Comparison of ENCODE assay signal across 1 cellular context in genomic region chr5:86617756-86618577, GRCh38.
TF ChIP-seq lines count a peak whose summit lies in the region.

A gene with protein sequence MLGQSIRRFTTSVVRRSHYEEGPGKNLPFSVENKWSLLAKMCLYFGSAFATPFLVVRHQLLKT (plus strand): TSS chr5:86617941. CDS start chr5:86618056, 115 bp downstream.

TF ChIP-seq in HepG2, 621 proteins besides CTCF, POLR2A, EP300 and RAD21 (continued from another document and continues in another):
- TF ChIP-seq, protein P1, sequence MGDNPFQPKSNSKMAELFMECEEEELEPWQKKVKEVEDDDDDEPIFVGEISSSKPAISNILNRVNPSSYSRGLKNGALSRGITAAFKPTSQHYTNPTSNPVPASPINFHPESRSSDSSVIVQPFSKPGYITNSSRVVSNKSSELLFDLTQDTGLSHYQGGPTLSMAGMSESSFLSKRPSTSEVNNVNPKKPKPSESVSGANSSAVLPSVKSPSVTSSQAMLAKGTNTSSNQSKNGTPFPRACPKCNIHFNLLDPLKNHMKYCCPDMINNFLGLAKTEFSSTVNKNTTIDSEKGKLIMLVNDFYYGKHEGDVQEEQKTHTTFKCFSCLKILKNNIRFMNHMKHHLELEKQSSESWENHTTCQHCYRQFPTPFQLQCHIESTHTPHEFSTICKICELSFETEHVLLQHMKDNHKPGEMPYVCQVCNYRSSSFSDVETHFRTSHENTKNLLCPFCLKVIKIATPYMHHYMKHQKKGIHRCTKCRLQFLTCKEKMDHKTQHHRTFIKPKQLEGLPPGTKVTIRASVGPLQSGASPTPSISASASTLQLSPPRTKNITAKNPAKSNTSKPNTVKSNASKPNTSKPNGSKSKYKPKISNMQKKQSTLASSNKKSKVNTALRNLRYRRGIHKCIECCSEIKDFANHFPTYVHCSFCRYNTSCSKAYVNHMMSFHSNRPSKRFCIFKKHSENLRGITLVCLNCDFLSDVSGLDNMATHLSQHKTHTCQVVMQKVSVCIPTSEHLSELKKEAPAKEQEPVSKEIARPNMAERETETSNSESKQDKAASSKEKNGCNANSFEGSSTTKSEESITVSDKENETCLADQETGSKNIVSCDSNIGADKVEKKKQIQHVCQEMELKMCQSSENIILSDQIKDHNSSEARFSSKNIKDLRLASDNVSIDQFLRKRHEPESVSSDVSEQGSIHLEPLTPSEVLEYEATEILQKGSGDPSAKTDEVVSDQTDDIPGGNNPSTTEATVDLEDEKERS (CRISPR knock-in tag; IDR thresholded peaks at IDR 0.05) = peak; percentile 59; the same call in 1 of the 2 replicates
- TF ChIP-seq ZNF333 (CRISPR knock-in tag; IDR thresholded peaks at IDR 0.05; ENCODE audit: borderline replicate concordance) (peak; percentile 74; the same call in 1 of the 2 replicates), SRF (IDR thresholded peaks at IDR 0.05; ENCODE audit: low read depth, low read length) (0 out of 2 replicates have a peak, but pooled peaks have one; percentile 19), ETV6 (CRISPR knock-in tag; conservative IDR thresholded peaks at IDR 0.05) (no peak), ZNF672 (CRISPR knock-in tag; IDR thresholded peaks at IDR 0.05) (no peak), HNF4G (IDR thresholded peaks at IDR 0.05; ENCODE audit: borderline replicate concordance, low read depth, low read length) (no peak), HNF4G (CRISPR knock-in tag; IDR thresholded peaks at IDR 0.05; ENCODE audit: borderline replicate concordance, low read depth) (no peak), ZSCAN25 (CRISPR knock-in tag; IDR thresholded peaks at IDR 0.05) (no peak; the same call in 1 of the 2 replicates), ZNF781 (CRISPR knock-in tag; IDR thresholded peaks at IDR 0.05; ENCODE audit: borderline replicate concordance, not compliant biosample characterization) (peak; percentile 47), CEBPG (CRISPR knock-in tag; IDR thresholded peaks at IDR 0.05) (peak; percentile 29), ONECUT2 (CRISPR knock-in tag; IDR thresholded peaks at IDR 0.05) (0 out of 2 replicates have a peak, but pooled peaks have one; percentile 12), UBTF (CRISPR knock-in tag; IDR thresholded peaks at IDR 0.05) (peak; percentile 40; the same call in 1 of the 2 replicates), ZBTB20 (CRISPR knock-in tag; IDR thresholded peaks at IDR 0.05; ENCODE audit: borderline replicate concordance, low read depth) (peak; percentile 31; the same call in 1 of the 2 replicates), ZNF543 (CRISPR knock-in tag; IDR thresholded peaks at IDR 0.05) (0 out of 2 replicates have a peak, but pooled peaks have one; percentile 52), ZNF143 (CRISPR knock-in tag; IDR thresholded peaks at IDR 0.05) (peak; percentile 100), YEATS2 (CRISPR knock-in tag; IDR thresholded peaks at IDR 0.05; ENCODE audit: borderline replicate concordance) (peak; percentile 92), ARID5B (CRISPR knock-in tag; IDR thresholded peaks at IDR 0.05) (peak; percentile 11; the same call in 1 of the 2 replicates), PAWR (CRISPR knock-in tag; IDR thresholded peaks at IDR 0.05; ENCODE audit: borderline replicate concordance) (0 out of 2 replicates have a peak, but pooled peaks have one; percentile 52), ZNF501 (CRISPR knock-in tag; IDR thresholded peaks at IDR 0.05) (peak; percentile 92), CBX5 (CRISPR knock-in tag; IDR thresholded peaks at IDR 0.05; ENCODE audit: borderline replicate concordance) (0 out of 2 replicates have a peak, but pooled peaks have one; percentile 34), THAP11 (CRISPR knock-in tag; IDR thresholded peaks at IDR 0.05) (peak; percentile 100), PRPF4 (IDR thresholded peaks at IDR 0.05; ENCODE audit: low read depth, low read length, poor library complexity, severe bottlenecking) (peak; percentile 76), ZNF691 (CRISPR knock-in tag; IDR thresholded peaks at IDR 0.05; ENCODE audit: borderline replicate concordance, low read depth) (no peak), SP5 (CRISPR knock-in tag; IDR thresholded peaks at IDR 0.05; ENCODE audit: borderline replicate concordance, low read depth) (no peak), ZBTB26 (CRISPR knock-in tag; IDR thresholded peaks at IDR 0.05; ENCODE audit: borderline replicate concordance) (no peak), ZNF414 (CRISPR knock-in tag; IDR thresholded peaks at IDR 0.05) (peak; percentile 85), ZNF230 (CRISPR knock-in tag; IDR thresholded peaks at IDR 0.05) (peak; percentile 85), KLF16 (CRISPR knock-in tag; IDR thresholded peaks at IDR 0.05) (peak in 1 of 2 experiments; percentile 56; a peak in 2 of 4 replicates), THAP9 (CRISPR knock-in tag; IDR thresholded peaks at IDR 0.05; ENCODE audit: borderline replicate concordance) (peak; percentile 49; the same call in 1 of the 2 replicates), AKAP8 (CRISPR knock-in tag; IDR thresholded peaks at IDR 0.05) (no peak; the same call in 1 of the 2 replicates), ZNF446 (CRISPR knock-in tag; IDR thresholded peaks at IDR 0.05) (no peak), PHF8 (CRISPR knock-in tag; IDR thresholded peaks at IDR 0.05) (peak; percentile 97), TOE1 (CRISPR knock-in tag; IDR thresholded peaks at IDR 0.05) (0 out of 2 replicates have a peak, but pooled peaks have one; percentile 48), REL (CRISPR knock-in tag; conservative IDR thresholded peaks at IDR 0.05) (no peak), ZNF569 (CRISPR knock-in tag; IDR thresholded peaks at IDR 0.05; ENCODE audit: borderline replicate concordance) (no peak)
- TF ChIP-seq, protein P2, sequence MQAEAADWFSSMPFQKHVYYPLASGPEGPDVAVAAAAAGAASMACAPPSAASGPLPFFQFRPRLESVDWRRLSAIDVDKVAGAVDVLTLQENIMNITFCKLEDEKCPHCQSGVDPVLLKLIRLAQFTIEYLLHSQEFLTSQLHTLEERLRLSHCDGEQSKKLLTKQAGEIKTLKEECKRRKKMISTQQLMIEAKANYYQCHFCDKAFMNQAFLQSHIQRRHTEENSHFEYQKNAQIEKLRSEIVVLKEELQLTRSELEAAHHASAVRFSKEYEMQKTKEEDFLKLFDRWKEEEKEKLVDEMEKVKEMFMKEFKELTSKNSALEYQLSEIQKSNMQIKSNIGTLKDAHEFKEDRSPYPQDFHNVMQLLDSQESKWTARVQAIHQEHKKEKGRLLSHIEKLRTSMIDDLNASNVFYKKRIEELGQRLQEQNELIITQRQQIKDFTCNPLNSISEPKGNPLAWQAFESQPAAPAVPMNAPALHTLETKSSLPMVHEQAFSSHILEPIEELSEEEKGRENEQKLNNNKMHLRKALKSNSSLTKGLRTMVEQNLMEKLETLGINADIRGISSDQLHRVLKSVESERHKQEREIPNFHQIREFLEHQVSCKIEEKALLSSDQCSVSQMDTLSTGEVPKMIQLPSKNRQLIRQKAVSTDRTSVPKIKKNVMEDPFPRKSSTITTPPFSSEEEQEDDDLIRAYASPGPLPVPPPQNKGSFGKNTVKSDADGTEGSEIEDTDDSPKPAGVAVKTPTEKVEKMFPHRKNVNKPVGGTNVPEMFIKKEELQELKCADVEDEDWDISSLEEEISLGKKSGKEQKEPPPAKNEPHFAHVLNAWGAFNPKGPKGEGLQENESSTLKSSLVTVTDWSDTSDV (CRISPR knock-in tag; IDR thresholded peaks at IDR 0.05) = peak; percentile 75; the same call in 1 of the 2 replicates
